ENCODE assay signal across 17 cellular contexts in the genomic region with DNA sequence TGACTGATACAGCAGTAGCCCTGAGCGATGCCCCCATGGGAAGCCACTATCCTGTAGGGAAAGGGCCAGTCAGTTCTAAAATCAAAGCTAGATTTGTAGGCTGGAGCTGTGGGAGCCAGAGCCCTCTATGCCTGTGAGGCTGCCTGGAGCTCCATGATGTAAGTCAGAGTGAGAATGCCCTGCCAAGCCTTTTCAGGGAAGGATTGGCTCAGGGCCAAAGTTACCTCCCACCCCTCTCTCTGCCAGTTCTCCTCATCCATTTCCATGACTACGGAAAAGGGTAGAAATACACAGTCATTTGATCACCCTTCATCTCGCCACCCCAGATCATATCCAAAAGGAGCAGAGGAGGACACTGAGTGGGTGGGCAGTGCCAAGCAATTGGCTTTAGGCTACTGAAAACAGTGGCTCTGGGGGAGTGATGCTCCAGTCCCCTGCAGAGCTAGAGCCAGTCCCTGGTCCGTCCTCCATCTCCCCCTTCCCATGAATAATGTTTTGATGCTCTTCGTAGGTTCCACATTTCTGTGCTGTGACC. TPM values are rescaled to one million over a fixed set of nuclear protein-coding genes. Genes with fewer than 3 reads are reported as not detected.
A peak's percentile ranks its signal among the peaks of the same experiment; 100 is the strongest.
DNase-seq lines count a peak whose midpoint lies in the region; TF ChIP-seq lines count a peak whose summit lies in the region.
"Had no signal": no experiment of that assay in that cellular context is flagged by ENCODE, and none has a peak within 500 bp of the region (broad histone marks: within the 10 kb centered on the region; RNA-seq: fewer than 3 reads in every experiment).

No MANE protein-coding gene starts in this region.

- no peaks in the 10 kb centered on the region for H3K79me2 ChIP-seq in PC-9 (ENCODE audit: low read depth)

- H2AFZ ChIP-seq in PC-9 = no peak overlapping the region
- H2AFZ ChIP-seq: GM23338 had no signal

- H3K36me3 Mint-ChIP-seq in glutamatergic neuron (ENCODE audit: unreplicated experiment) = no peaks in the 10 kb centered on the region

- H4K20me1 ChIP-seq in PC-9 (ENCODE audit: insufficient read depth) = no peaks in the 10 kb centered on the region

- H3K4me3 ChIP-seq in PC-9 = no peak overlapping the region
- H3K4me3 ChIP-seq: GM23338, Peyer's patch had no signal

- no peaks in the 10 kb centered on the region for H3F3A ChIP-seq in PC-9 (ENCODE audit: insufficient read depth, low read depth)

- intact Hi-C loops in PC-9 (cut with micrococcal nuclease; ENCODE audit: unreplicated experiment) = no loop called here

- POLR2A ChIA-PET in PC-9 (lab: Charles Lee; ENCODE audit: unreplicated experiment) = no interaction called here

- peaks cover 26% of the 10 kb centered on the region; the same call in 1 of the 2 replicates for H3K27me3 ChIP-seq in PC-9 (ENCODE audit: insufficient read depth, low read depth)
- H3K27me3 ChIP-seq: Peyer's patch had no signal

- no peaks in the 10 kb centered on the region for H3K36me3 ChIP-seq in PC-9 (ENCODE audit: low read depth)
- H3K36me3 ChIP-seq: Peyer's patch had no signal

- H3K4me1 Mint-ChIP-seq in glutamatergic neuron (ENCODE audit: low read depth, unreplicated experiment) = peaks cover 25% of the 10 kb centered on the region

- H3K27me3 Mint-ChIP-seq in glutamatergic neuron (ENCODE audit: unreplicated experiment) = peaks cover 9% of the 10 kb centered on the region

- H3K9me3 Mint-ChIP-seq in glutamatergic neuron (ENCODE audit: unreplicated experiment) = no peaks in the 10 kb centered on the region
- H3K9me3 Mint-ChIP-seq: GM23338 had no signal

- H3K27ac ChIP-seq in PC-9 = no peak overlapping the region
- H3K27ac ChIP-seq: C4-2B, HL-60, Peyer's patch had no signal

- CTCF ChIA-PET in PC-9 (lab: Charles Lee) = no interaction called here

- H3K4me1 ChIP-seq in PC-9 (replicated peaks; ENCODE audit: insufficient read depth) = no peaks in the 10 kb centered on the region
- H3K4me1 ChIP-seq: Peyer's patch had no signal

- DNase-seq in NCI-H1417 (lab: John Stamatoyannopoulos, UW) (peak in 2 of 3 experiments; percentile 33 to 68), NCI-H1417 treated with DMSO at 0.1 percent for 48 hours (lab: John Stamatoyannopoulos, UW) (no peak), NCI-H2081 treated with DMSO at 0.1 percent for 48 hours (lab: John Stamatoyannopoulos, UW) (peak; percentile 45), NCI-H446 (lab: John Stamatoyannopoulos, UW) (peak; percentile 23 to 51), glutamatergic neuron (peak; percentile 35), PC-9 (no peak), T-helper 1 cell (no peak), islet precursor cell (no peak)
- DNase-seq: 8988T, NCI-H2107, NCI-H774, Peyer's patch, Right ventricle myocardium superior, T-helper 17 cell had no signal

- BruUV-seq in PC-9 (replicated peaks; lab: Mats Ljungman, UMichigan) = no TSS peak

- no peak overlapping the region for H3K4me2 ChIP-seq in PC-9
- H3K4me2 ChIP-seq: GM23338 had no signal

- no peaks in the 10 kb centered on the region for H3K9me2 ChIP-seq in PC-9 (ENCODE audit: insufficient read depth)

- no peak overlapping the region for H3K27ac Mint-ChIP-seq in glutamatergic neuron (ENCODE audit: unreplicated experiment)
- H3K27ac Mint-ChIP-seq: GM23338, T-helper 17 cell had no signal

- no peak overlapping the region for H3K4me3 Mint-ChIP-seq in glutamatergic neuron (ENCODE audit: unreplicated experiment)
- H3K4me3 Mint-ChIP-seq: GM23338, T-helper 17 cell had no signal

- no peaks in the 10 kb centered on the region for H3K9me3 ChIP-seq in PC-9 (ENCODE audit: insufficient read depth, low read depth)
- H3K9me3 ChIP-seq: Peyer's patch had no signal

- TF ChIP-seq CTCF in glutamatergic neuron (IDR thresholded peaks at IDR 0.05; ENCODE audit: partially characterized antibody, unreplicated experiment) = no peak
- no peak for TF ChIP-seq CTCF in PC-9 (conservative IDR thresholded peaks at IDR 0.05)

RNA-seq across cellular contexts. Expression of gene KCNA3, which starts 59.5 kb away (rescaled TPM):
- total RNA-seq in glutamatergic neuron (ENCODE audit: unreplicated experiment) (2.7 TPM), PC-9 (2021) (not detected in 2 replicates)

Comparison
In these comparisons a context has a peak if more than half of its experiments do, and no peak if none do; other contexts are left out.
1. DNase-seq: peak in NCI-H1417 (2 of 3), NCI-H2081 treated with DMSO at 0.1 percent for 48 hours (single experiment), NCI-H446 (2 of 2) and glutamatergic neuron (single experiment); none in NCI-H1417 treated with DMSO at 0.1 percent for 48 hours (single experiment), PC-9 (0 of 2), T-helper 1 cell (0 of 5) and islet precursor cell (single experiment).